ENCODE assay signal across 8 cellular contexts in genomic region chr9:81687521-81688261, GRCh38. TPM values are rescaled to one million over a fixed set of nuclear protein-coding genes. Genes with fewer than 3 reads are reported as not detected.
DNase-seq lines count a peak whose midpoint lies in the region; ATAC-seq and TF ChIP-seq lines count a peak whose summit lies in the region.

No MANE protein-coding gene starts in this region.

- H3K36me3 Mint-ChIP-seq in activated CD4-positive, alpha-beta T cell treated with anti-CD3 and anti-CD28 coated beads for 36 hours (ENCODE audit: low read depth) = no peaks in the 10 kb centered on the region
- H3K36me3 Mint-ChIP-seq in activated CD4-positive, alpha-beta memory T cell treated with anti-CD3 and anti-CD28 coated beads for 36 hours = peaks cover 2% of the 10 kb centered on the region

- peak overlapping the region; percentile 81 for H3K4me3 ChIP-seq in osteoblast (ENCODE audit: insufficient read depth, low read length)

- H3K27me3 Mint-ChIP-seq in activated CD4-positive, alpha-beta T cell treated with anti-CD3 and anti-CD28 coated beads for 36 hours = peaks cover 26% of the 10 kb centered on the region
- peaks cover 23% of the 10 kb centered on the region for H3K27me3 Mint-ChIP-seq in activated CD4-positive, alpha-beta memory T cell treated with anti-CD3 and anti-CD28 coated beads for 36 hours

- H3K4me2 ChIP-seq in osteoblast (ENCODE audit: insufficient read depth, low read length) = peak overlapping the region; percentile 96

- ATAC-seq in activated CD4-positive, alpha-beta T cell treated with anti-CD3 and anti-CD28 coated beads for 36 hours = no peak
- ATAC-seq in GM18907 (IDR thresholded peaks at IDR 0.05; ENCODE audit: unreplicated experiment) (no peak), HG02870 (IDR thresholded peaks at IDR 0.05; ENCODE audit: unreplicated experiment) (no peak), HG02970 (IDR thresholded peaks at IDR 0.05; ENCODE audit: low FRiP score, unreplicated experiment) (no peak)

- peaks cover 14% of the 10 kb centered on the region for H3K4me1 Mint-ChIP-seq in activated CD4-positive, alpha-beta T cell treated with anti-CD3 and anti-CD28 coated beads for 36 hours
- peaks cover 14% of the 10 kb centered on the region for H3K4me1 Mint-ChIP-seq in activated CD4-positive, alpha-beta memory T cell treated with anti-CD3 and anti-CD28 coated beads for 36 hours (ENCODE audit: low read depth)

- no peaks in the 10 kb centered on the region for H3K36me3 ChIP-seq in osteoblast (ENCODE audit: insufficient read depth, low read length)

- H3K4me3 Mint-ChIP-seq in activated CD4-positive, alpha-beta T cell treated with anti-CD3 and anti-CD28 coated beads for 36 hours = peak overlapping the region; percentile 41
- peak overlapping the region; percentile 52 for H3K4me3 Mint-ChIP-seq in activated CD4-positive, alpha-beta memory T cell treated with anti-CD3 and anti-CD28 coated beads for 36 hours

- DNase-seq in activated CD4-positive, alpha-beta T cell treated with anti-CD3 and anti-CD28 coated beads for 36 hours = peak; percentile 9
- DNase-seq in activated CD4-positive, alpha-beta T cell treated with anti-CD3 and anti-CD28 coated beads for 1 hour = no peak
- DNase-seq in activated CD4-positive, alpha-beta memory T cell treated with anti-CD3 and anti-CD28 coated beads for 36 hours = no peak
- peak; percentile 38 for DNase-seq in globus pallidus (ENCODE audit: low spot score)
- peak; percentile 90 for DNase-seq in osteoblast (ENCODE audit: insufficient read length, low spot score, missing footprints)

- peaks cover 31% of the 10 kb centered on the region for H3K79me2 ChIP-seq in osteoblast (ENCODE audit: insufficient read depth, low read length)

- H3K27ac ChIP-seq in osteoblast (ENCODE audit: low read depth, low read length) = peak overlapping the region; percentile 21

- TF ChIP-seq CTCF in osteoblast (IDR thresholded peaks at IDR 0.05; ENCODE audit: extremely low read depth, low read depth, low read length) = no peak

- H3K27me3 ChIP-seq in osteoblast (ENCODE audit: insufficient read depth, low read length) = peaks cover 11% of the 10 kb centered on the region

- H3K4me1 ChIP-seq in osteoblast (ENCODE audit: insufficient read depth, low read length) = peaks cover 20% of the 10 kb centered on the region

- POLR2A ChIA-PET in activated CD4-positive, alpha-beta T cell treated with anti-CD3 and anti-CD28 coated beads for 36 hours (lab: Charles Lee) = no interaction called here
- POLR2A ChIA-PET in activated CD4-positive, alpha-beta memory T cell treated with anti-CD3 and anti-CD28 coated beads for 36 hours (lab: Charles Lee) = no interaction called here

- no peaks in the 10 kb centered on the region for H3K9me3 ChIP-seq in osteoblast (ENCODE audit: low read depth, low read length)

- intact Hi-C loops in activated CD4-positive, alpha-beta T cell treated with anti-CD3 and anti-CD28 coated beads for 36 hours (cut with DNase I, micrococcal nuclease) = loop anchor here (5.0 to 10.0 kb wide), 2 partner anchors 165 to 757 kb away; no protein-coding TSS in a partner anchor
- intact Hi-C loops in activated CD4-positive, alpha-beta memory T cell treated with anti-CD3 and anti-CD28 coated beads for 36 hours (cut with micrococcal nuclease) = loop anchor here (10.0 kb wide), 1 partner anchor 163 kb away; no protein-coding TSS in a partner anchor

- H3K9me3 Mint-ChIP-seq in activated CD4-positive, alpha-beta T cell treated with anti-CD3 and anti-CD28 coated beads for 36 hours (ENCODE audit: low read depth) = no peaks in the 10 kb centered on the region
- no peaks in the 10 kb centered on the region for H3K9me3 Mint-ChIP-seq in activated CD4-positive, alpha-beta memory T cell treated with anti-CD3 and anti-CD28 coated beads for 36 hours

- CTCF ChIA-PET in activated CD4-positive, alpha-beta T cell treated with anti-CD3 and anti-CD28 coated beads for 36 hours (lab: Charles Lee) = no interaction called here
- CTCF ChIA-PET in activated CD4-positive, alpha-beta memory T cell treated with anti-CD3 and anti-CD28 coated beads for 36 hours (lab: Charles Lee) = no interaction called here

- H4K20me1 ChIP-seq in osteoblast (ENCODE audit: insufficient read depth, low read length) = peaks cover 5% of the 10 kb centered on the region

- H2AFZ ChIP-seq in osteoblast (ENCODE audit: low read length) = peak overlapping the region; percentile 77

- no peak overlapping the region for H3K27ac Mint-ChIP-seq in activated CD4-positive, alpha-beta T cell treated with anti-CD3 and anti-CD28 coated beads for 36 hours
- no peak overlapping the region for H3K27ac Mint-ChIP-seq in activated CD4-positive, alpha-beta memory T cell treated with anti-CD3 and anti-CD28 coated beads for 36 hours

RNA-seq across cellular contexts. Expression of gene TLE1, which starts 1.7 kb away (rescaled TPM):
- total RNA-seq in activated CD4-positive, alpha-beta T cell treated with anti-CD3 and anti-CD28 coated beads for 36 hours = under 1 TPM; 0.07 to 0.23 TPM
- under 1 TPM; 0.17 to 0.22 TPM for total RNA-seq in activated CD4-positive, alpha-beta memory T cell treated with anti-CD3 and anti-CD28 coated beads for 36 hours
- 9.0 and 10.6 TPM in 2 replicates for total RNA-seq in osteoblast

Comparison
In these comparisons a context has a peak if more than half of its experiments do, and no peak if none do; other contexts are left out.
1. DNase-seq: peak in activated CD4-positive, alpha-beta T cell treated with anti-CD3 and anti-CD28 coated beads for 36 hours (single experiment), globus pallidus (single experiment) and osteoblast (single experiment); none in activated CD4-positive, alpha-beta T cell treated with anti-CD3 and anti-CD28 coated beads for 1 hour (single experiment) and activated CD4-positive, alpha-beta memory T cell treated with anti-CD3 and anti-CD28 coated beads for 36 hours (single experiment).